ENCODE assay signal across 22 cellular contexts in the genomic region with DNA sequence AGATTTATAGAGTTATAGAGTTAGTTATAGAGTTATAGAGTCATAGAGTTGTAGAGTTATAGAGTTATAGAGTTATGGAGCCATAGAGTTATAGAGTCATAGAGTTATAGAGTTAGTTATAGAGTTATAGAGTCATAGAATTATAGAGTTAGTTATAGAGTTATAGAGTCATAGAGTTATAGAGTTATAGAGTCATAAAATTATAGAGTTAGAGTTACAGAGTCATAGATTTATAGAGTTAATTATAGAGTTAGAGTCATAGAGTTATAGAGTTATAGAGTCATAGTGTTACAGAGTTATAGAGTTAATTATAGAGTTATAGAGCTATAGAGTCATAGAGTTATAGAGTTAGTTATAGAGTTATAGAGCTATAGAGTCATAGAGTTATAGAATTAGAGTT. TPM values are rescaled to one million over a fixed set of nuclear protein-coding genes. Genes with fewer than 3 reads are reported as not detected.
DNase-seq lines count a peak whose midpoint lies in the region; ATAC-seq, FAIRE-seq and TF ChIP-seq lines count a peak whose summit lies in the region.
"Had no signal": no experiment of that assay in that cellular context is flagged by ENCODE, and none has a peak within 500 bp of the region (broad histone marks: within the 10 kb centered on the region; RNA-seq: fewer than 3 reads in every experiment).

No MANE protein-coding gene starts in this region.

- in situ Hi-C loops in K562 (cut with MboI) = no loop called here

- no peaks in the 10 kb centered on the region for H3K27me3 ChIP-seq in CD4-positive, alpha-beta T cell (ENCODE audit: control insufficient read depth, insufficient read depth, low read length)
- no peaks in the 10 kb centered on the region for H3K27me3 ChIP-seq in CD8-positive, alpha-beta T cell (ENCODE audit: insufficient read depth, low read length)
- H3K27me3 ChIP-seq in K562 (ENCODE audit: control insufficient read depth in 2 of 2, insufficient read depth in 2 of 2, low read length in 2 of 2) (peaks cover 0 to 4% of the 10 kb centered on the region in 2 experiments; a peak in 2 of 5 replicates), mesenchymal stem cell (ENCODE audit: control insufficient read depth in 1 of 2, insufficient read depth in 1 of 2, low read length in 2 of 2) (peaks cover 3 to 14% of the 10 kb centered on the region in 2 experiments), psoas muscle (ENCODE audit: insufficient read depth in 3 of 3, low read length in 2 of 3) (peaks cover 0 to 15% (median 3%) of the 10 kb centered on the region in 3 donors), dorsolateral prefrontal cortex (peaks cover 0 to 16% (median 0%) of the 10 kb centered on the region in 45 donors)
- H3K27me3 ChIP-seq: BLaER1 had no signal

- H3K4me2 ChIP-seq in K562 (ENCODE audit: insufficient read depth, low read length) (no peak overlapping the region), mesenchymal stem cell (ENCODE audit: low read length, poor library complexity, severe bottlenecking) (no peak overlapping the region)
- H3K4me2 ChIP-seq: A549, BLaER1 had no signal

- H4K91ac ChIP-seq in mesenchymal stem cell (ENCODE audit: low read length) = no peak overlapping the region

- H3K4me3 ChIP-seq in CD8-positive, alpha-beta T cell (ENCODE audit: low read depth, low read length) = no peak overlapping the region
- H3K4me3 ChIP-seq in K562 = no peak overlapping the region
- H3K4me3 ChIP-seq in mesenchymal stem cell (ENCODE audit: insufficient read depth in 1 of 2, low read depth in 1 of 2, low read length in 2 of 2) = no peak overlapping the region
- no peak overlapping the region for H3K4me3 ChIP-seq in psoas muscle
- no peak overlapping the region for H3K4me3 ChIP-seq in dorsolateral prefrontal cortex
- H3K4me3 ChIP-seq: A549, BLaER1, GM23248 had no signal

- no peak overlapping the region for H3K4ac ChIP-seq in mesenchymal stem cell (ENCODE audit: low read depth in 1 of 2, low read length in 2 of 2)

- no peak overlapping the region for H4K8ac ChIP-seq in mesenchymal stem cell (ENCODE audit: low read length)

- peaks cover 100% of the 10 kb centered on the region for H3K36me3 Mint-ChIP-seq in CD4-positive, alpha-beta T cell (ENCODE audit: low read depth)
- peaks cover 98% of the 10 kb centered on the region for H3K36me3 Mint-ChIP-seq in CD8-positive, alpha-beta T cell

- peak overlapping the region; percentile 47 for H2BK5ac ChIP-seq in mesenchymal stem cell (ENCODE audit: low read depth, low read length, poor library complexity, severe bottlenecking)

- no peak overlapping the region for H2BK120ac ChIP-seq in mesenchymal stem cell (ENCODE audit: low read depth, low read length)

- TF ChIP-seq POLR2A in K562 (conservative IDR thresholded peaks at IDR 0.05) = no peak

- no peak for TF ChIP-seq EP300 in K562 (IDR thresholded peaks at IDR 0.05; ENCODE audit: low read length)

- peak overlapping the region; percentile 89 for H3K27ac Mint-ChIP-seq in CD4-positive, alpha-beta T cell
- H3K27ac Mint-ChIP-seq in CD8-positive, alpha-beta T cell = peak overlapping the region; percentile 8

- H3K9me3 ChIP-seq in CD4-positive, alpha-beta T cell (ENCODE audit: control insufficient read depth, low read length) = peaks cover 5% of the 10 kb centered on the region
- no peaks in the 10 kb centered on the region for H3K9me3 ChIP-seq in CD8-positive, alpha-beta T cell (ENCODE audit: low read length)
- no peaks in the 10 kb centered on the region for H3K9me3 ChIP-seq in K562 (replicated peaks; ENCODE audit: control insufficient read depth, insufficient read depth, low read depth, low read length)
- peaks cover 10% of the 10 kb centered on the region for H3K9me3 ChIP-seq in mesenchymal stem cell (ENCODE audit: control insufficient read depth, low read length)
- no peaks in the 10 kb centered on the region for H3K9me3 ChIP-seq in psoas muscle
- H3K9me3 ChIP-seq: Caco-2 had no signal

- H3K36me3 ChIP-seq in CD8-positive, alpha-beta T cell (ENCODE audit: insufficient read depth, low read length) = peaks cover 82% of the 10 kb centered on the region
- H3K36me3 ChIP-seq in K562 (ENCODE audit: control insufficient read depth, insufficient read depth, low read length) (no peaks in the 10 kb centered on the region), mesenchymal stem cell (ENCODE audit: control insufficient read depth in 1 of 2, insufficient read depth in 2 of 2, low read depth in 1 of 2, low read length in 2 of 2) (no peaks in the 10 kb centered on the region), psoas muscle (ENCODE audit: insufficient read depth in 1 of 2, low read depth in 1 of 2) (no peaks in the 10 kb centered on the region)
- H3K36me3 ChIP-seq: BLaER1 had no signal

- no peaks in the 10 kb centered on the region for H3K79me1 ChIP-seq in mesenchymal stem cell (replicated peaks; ENCODE audit: low read length, poor library complexity, severe bottlenecking)

- no peak for DNase-seq in CD4-positive, alpha-beta T cell
- no peak for DNase-seq in CD8-positive, alpha-beta T cell
- DNase-seq in K562 (ENCODE audit: extremely low read depth in 1 of 4, low spot score in 3 of 4) (no peak), mesenchymal stem cell (no peak), psoas muscle (no peak), dorsolateral prefrontal cortex (no peak)
- DNase-seq: 8988T; ACHN; Caco-2; CD4-positive, CD25-positive, alpha-beta regulatory T cell; DMS153; DND-41; GM23248; H7; HCEC 1CT had no signal

- no peak for FAIRE-seq in K562 (lab: Jason Lieb, UNC)
- FAIRE-seq: A549, G401.6, GM12892, H1 had no signal

- no peaks in the 10 kb centered on the region for H3K9me1 ChIP-seq in K562 (ENCODE audit: control insufficient read depth, insufficient read depth, low read length)

- H3K23ac ChIP-seq in mesenchymal stem cell (ENCODE audit: low read length in 2 of 2) = no peak overlapping the region

- no peaks in the 10 kb centered on the region for H3K79me2 ChIP-seq in K562 (ENCODE audit: control insufficient read depth, insufficient read depth, low read length)

- no TSS peak for BruUV-seq in K562 (replicated peaks; lab: Mats Ljungman, UMichigan)

- H2BK15ac ChIP-seq in mesenchymal stem cell (ENCODE audit: low read depth, poor library complexity, severe bottlenecking) = no peak overlapping the region

- CTCF ChIA-PET in CD4-positive, alpha-beta T cell (lab: Charles Lee) = interaction anchor here (1.2 kb wide), 1 partner anchor 15 kb away, joined by 3 read pairs; no protein-coding TSS in a partner anchor
- CTCF ChIA-PET in CD8-positive, alpha-beta T cell (lab: Charles Lee) = interaction anchor here (1.1 kb wide), 1 partner anchor 10 kb away, joined by 4 read pairs; no protein-coding TSS in a partner anchor
- CTCF ChIA-PET in K562 (lab: Yijun Ruan, JAX; ENCODE audit: low intra/inter-chr PET ratio) = no interaction called here

- no peak overlapping the region for H3K18ac ChIP-seq in mesenchymal stem cell (ENCODE audit: low read depth in 1 of 2, low read length in 2 of 2)

- H3K27me3 Mint-ChIP-seq in CD4-positive, alpha-beta T cell = no peaks in the 10 kb centered on the region
- no peaks in the 10 kb centered on the region for H3K27me3 Mint-ChIP-seq in CD8-positive, alpha-beta T cell (ENCODE audit: low read depth)
- H3K27me3 Mint-ChIP-seq: CD4-positive, CD25-positive, alpha-beta regulatory T cell had no signal

- peaks cover 61% of the 10 kb centered on the region for H3K4me1 Mint-ChIP-seq in CD4-positive, alpha-beta T cell (ENCODE audit: low read depth)
- peaks cover 58% of the 10 kb centered on the region for H3K4me1 Mint-ChIP-seq in CD8-positive, alpha-beta T cell (ENCODE audit: low read depth)

- no peak overlapping the region for H2BK12ac ChIP-seq in mesenchymal stem cell (ENCODE audit: low read length in 2 of 2)

- POLR2A ChIA-PET in CD4-positive, alpha-beta T cell (lab: Charles Lee) = interaction anchor here (1.0 to 2.2 kb wide), 3 partner anchors 11 to 32 kb away, joined by 3 to 6 read pairs (median 4); no protein-coding TSS in a partner anchor
- POLR2A ChIA-PET in CD8-positive, alpha-beta T cell (lab: Charles Lee) = interaction anchor here (0.9 to 1.0 kb wide), 2 partner anchors 43 to 55 kb away, joined by 3 read pairs; no protein-coding TSS in a partner anchor
- POLR2A ChIA-PET in K562 (lab: Yijun Ruan, JAX) = interaction anchor here (0.5 to 1.3 kb wide), 3 partner anchors 13 to 85 kb away, joined by 3 to 5 read pairs (median 3); no protein-coding TSS in a partner anchor

- intact Hi-C loops in CD4-positive, alpha-beta T cell (cut with DNase I, micrococcal nuclease) = loop anchor here in 1 of 2 experiments (5.0 kb wide), 1 partner anchor 39 kb away; a partner anchor contains a TSS
- intact Hi-C loops in CD8-positive, alpha-beta T cell (cut with DNase I, micrococcal nuclease) = no loop called here
- intact Hi-C loops in K562 (cut with micrococcal nuclease) = no loop called here
- intact Hi-C loops in psoas muscle (cut with DNase I) = no loop called here
- intact Hi-C loops in dorsolateral prefrontal cortex (cut with DNase I) = no loop called here

- TF ChIP-seq RAD21 in K562 (CRISPR knock-in tag; conservative IDR thresholded peaks at IDR 0.05 in 1 of 2, IDR thresholded peaks at IDR 0.05 in 1 of 2) = no peak

- H2AFZ ChIP-seq in K562 (ENCODE audit: low read depth, low read length) (no peak overlapping the region), mesenchymal stem cell (ENCODE audit: low read depth, low read length) (no peak overlapping the region)
- H2AFZ ChIP-seq: GM23248 had no signal

- ATAC-seq in CD4-positive, alpha-beta T cell (ENCODE audit: poor library complexity) = no peak
- no peak for ATAC-seq in CD8-positive, alpha-beta T cell
- ATAC-seq in K562 (no peak), psoas muscle (no peak), GM21526 (IDR thresholded peaks at IDR 0.05; ENCODE audit: low FRiP score, unreplicated experiment) (no peak)
- ATAC-seq: A549 had no signal

- H3K14ac ChIP-seq in mesenchymal stem cell (ENCODE audit: low read length in 2 of 2) = no peak overlapping the region

- no peaks in the 10 kb centered on the region; the same call in 1 of the 2 replicates for H4K20me1 ChIP-seq in K562 (replicated peaks; ENCODE audit: control insufficient read depth, insufficient read depth, low read length)
- H4K20me1 ChIP-seq: BLaER1 had no signal

- no peak overlapping the region for H3K27ac ChIP-seq in CD4-positive, alpha-beta T cell (ENCODE audit: low read depth, low read length)
- H3K27ac ChIP-seq in CD8-positive, alpha-beta T cell (ENCODE audit: low read depth, low read length) = no peak overlapping the region
- H3K27ac ChIP-seq in K562 (ENCODE audit: extremely low read depth, low read depth, low read length) (no peak overlapping the region), mesenchymal stem cell (ENCODE audit: low read length, poor library complexity, severe bottlenecking) (no peak overlapping the region), psoas muscle (no peak overlapping the region), dorsolateral prefrontal cortex (no peak overlapping the region)
- H3K27ac ChIP-seq: A549, BLaER1, C4-2B, GM23248 had no signal

- TF ChIP-seq CTCF in CD4-positive, alpha-beta T cell (IDR thresholded peaks at IDR 0.05) = no peak
- no peak for TF ChIP-seq CTCF in CD8-positive, alpha-beta T cell (IDR thresholded peaks at IDR 0.05)
- TF ChIP-seq CTCF in K562 (IDR thresholded peaks at IDR 0.05 in 2 of 3, conservative IDR thresholded peaks at IDR 0.05 in 1 of 3; ENCODE audit: insufficient read depth in 2 of 3, low read depth in 1 of 3, low read length in 3 of 3) = no peak
- no peak for TF ChIP-seq CTCF in psoas muscle (IDR thresholded peaks at IDR 0.05)
- TF ChIP-seq CTCF in dorsolateral prefrontal cortex (IDR thresholded peaks at IDR 0.05 in 54 of 56, conservative IDR thresholded peaks at IDR 0.05 in 2 of 56; ENCODE audit: low read depth in 1 of 56, partially characterized antibody in 56 of 56) = no peak

- peaks cover 32% of the 10 kb centered on the region for H3K4me1 ChIP-seq in CD8-positive, alpha-beta T cell (ENCODE audit: insufficient read depth, low read length)
- H3K4me1 ChIP-seq in K562 (replicated peaks in 1 of 2; ENCODE audit: control insufficient read depth in 2 of 2, insufficient read depth in 2 of 2, low read length in 2 of 2) (peaks cover 13 to 14% of the 10 kb centered on the region in 2 experiments; a peak in 4 of 5 replicates), mesenchymal stem cell (ENCODE audit: control insufficient read depth, insufficient read depth, low read depth, low read length) (no peaks in the 10 kb centered on the region), psoas muscle (no peaks in the 10 kb centered on the region)
- H3K4me1 ChIP-seq: A549, Caco-2 had no signal

- no peak overlapping the region for H3K4me3 Mint-ChIP-seq in CD4-positive, alpha-beta T cell
- H3K4me3 Mint-ChIP-seq in CD8-positive, alpha-beta T cell = no peak overlapping the region
- H3K4me3 Mint-ChIP-seq: CD4-positive, CD25-positive, alpha-beta regulatory T cell had no signal

- H2AK5ac ChIP-seq in mesenchymal stem cell (ENCODE audit: low read length, severe bottlenecking) = no peak overlapping the region

- no peak overlapping the region for H3K9ac ChIP-seq in K562 (ENCODE audit: insufficient read depth in 1 of 2, low read depth in 2 of 2, low read length in 2 of 2)
- H3K9ac ChIP-seq in mesenchymal stem cell (ENCODE audit: low read length) = no peak overlapping the region
- H3K9ac ChIP-seq: BLaER1, GM23248 had no signal

- no peaks in the 10 kb centered on the region for H3K9me3 Mint-ChIP-seq in CD4-positive, alpha-beta T cell
- no peaks in the 10 kb centered on the region for H3K9me3 Mint-ChIP-seq in CD8-positive, alpha-beta T cell

RNA-seq across cellular contexts. Expression of a gene that starts 32.1 kb away (rescaled TPM):
- total RNA-seq in CD4-positive, alpha-beta T cell = 10 to 100 TPM; 59.7 to 60.8 TPM
- total RNA-seq in CD8-positive, alpha-beta T cell = 10 to 100 TPM; 62.9 to 63.4 TPM
- total RNA-seq in K562 (2011; cell fraction: chromatin; rRNA removed; ENCODE audit: low replicate concordance) = 1.1 and 3.3 TPM in 2 replicates
- 3.2 and 3.8 TPM in 2 replicates for total RNA-seq in K562 (2011; cell fraction: nucleolus; rRNA removed)
- 1.0 and 2.0 TPM in 2 replicates for total RNA-seq in K562 (2011; cell fraction: nucleoplasm; rRNA removed)
- 1.4 and 2.9 TPM in 2 replicates for total RNA-seq in K562 (2014; rRNA removed)
- 0.35 and 0.47 TPM in 2 replicates for total RNA-seq in K562 (2014; rRNA removed; fragmentation: Illumina TruSeq; extraction: Trizol)
- total RNA-seq in K562 (2015; rRNA removed; fragmentation: Illumina TruSeq; extraction: Trizol) = 0.90 and 1.1 TPM in 2 replicates
- 1.5 and 1.8 TPM in 2 replicates for total RNA-seq in K562 (2021)
- polyA plus RNA-seq in K562 (2011; rRNA removed) = 1.4 and 4.4 TPM in 2 replicates
- 2.1 and 4.7 TPM in 2 replicates for polyA plus RNA-seq in K562 (2011; cell fraction: cytosol; rRNA removed)
- polyA plus RNA-seq in K562 (2011; cell fraction: nucleus; rRNA removed) = 24.2 and 29.1 TPM in 2 replicates
- polyA plus RNA-seq in K562 (2012) = 1.1 and 1.5 TPM in 2 replicates
- 1.1 and 1.4 TPM in 2 replicates for polyA plus RNA-seq in K562 (2014; fragmentation: Illumina TruSeq; extraction: Trizol)
- under 1 TPM; 0.23 to 0.25 TPM for polyA plus RNA-seq in K562 (2014; fragmentation: Nextera tagmentation; extraction: Ambion mirVana)
- 1.0 and 1.4 TPM in 2 replicates for polyA plus RNA-seq in K562 (2014; rRNA removed)
- polyA minus RNA-seq in K562 (2011; rRNA and poly(A)+ RNA removed) = 1.4 and 2.2 TPM in 2 replicates
- 1.3 and 3.1 TPM in 2 replicates for polyA minus RNA-seq in K562 (2011; cell fraction: cytosol; rRNA and poly(A)+ RNA removed)
- 7.9 and 15.2 TPM in 2 replicates for polyA minus RNA-seq in K562 (2011; cell fraction: nucleus; rRNA and poly(A)+ RNA removed)
- polyA plus RNA-seq in mesenchymal stem cell (2013, experiment 1 of 2) = not detected
- not detected for polyA plus RNA-seq in mesenchymal stem cell (2013, experiment 2 of 2)
- under 1 TPM in 1 of 4 donors, not detected in 3; 0.21 TPM for total RNA-seq in psoas muscle
- polyA plus RNA-seq in psoas muscle = under 1 TPM in 1 of 3 donors, not detected in 2; 0.06 TPM
- total RNA-seq in dorsolateral prefrontal cortex = 1 to 10 TPM in 2 of 120 experiments, under 1 TPM in 6, not detected in 112; 0.21 to 1.4 (median 0.60) TPM
- total RNA-seq: Caco-2, GM23248, H1, H7 had no signal
- polyA plus RNA-seq: A549, GM23248, H1 had no signal

RNA-seq across cellular contexts. Expression of a gene that starts 40.0 kb away (rescaled TPM):
- 1 to 10 TPM; 1.5 TPM for total RNA-seq in CD4-positive, alpha-beta T cell
- total RNA-seq in CD8-positive, alpha-beta T cell = 1 to 10 TPM; 1.2 TPM
- 0.21 TPM in 1 of 2 replicates, not detected in the other for total RNA-seq in K562 (2011; cell fraction: chromatin; rRNA removed; ENCODE audit: low replicate concordance)
- total RNA-seq in K562 (2011; cell fraction: nucleolus; rRNA removed) = not detected in 2 replicates
- not detected in 2 replicates for total RNA-seq in K562 (2011; cell fraction: nucleoplasm; rRNA removed)
- total RNA-seq in K562 (2014; rRNA removed) (not detected in 2 replicates), K562 (2014; rRNA removed; fragmentation: Illumina TruSeq; extraction: Trizol) (not detected in 2 replicates), K562 (2015; rRNA removed; fragmentation: Illumina TruSeq; extraction: Trizol) (not detected in 2 replicates), K562 (2021) (not detected in 2 replicates), psoas muscle (under 1 TPM in 1 of 4 donors, not detected in 3; 0.25 TPM), dorsolateral prefrontal cortex (10 to 100 TPM in 2 of 120 experiments, 1 to 10 TPM in 107, under 1 TPM in 10, not detected in 1; 0.39 to 14.8 (median 2.8) TPM)
- polyA plus RNA-seq in K562 (2011; rRNA removed) (0.04 and 0.07 TPM in 2 replicates), K562 (2014; fragmentation: Illumina TruSeq; extraction: Trizol) (not detected in 2 replicates), K562 (2014; fragmentation: Nextera tagmentation; extraction: Ambion mirVana) (not detected), K562 (2014; rRNA removed) (not detected in 2 replicates), psoas muscle (not detected)
- 0.13 and 0.25 TPM in 2 replicates for polyA plus RNA-seq in K562 (2011; cell fraction: cytosol; rRNA removed)
- polyA plus RNA-seq in K562 (2011; cell fraction: nucleus; rRNA removed) = 0.18 TPM in 2 replicates
- 0.03 and 0.04 TPM in 2 replicates for polyA plus RNA-seq in K562 (2012)
- polyA minus RNA-seq in K562 (2011; rRNA and poly(A)+ RNA removed) = not detected in 2 replicates
- polyA minus RNA-seq in K562 (2011; cell fraction: cytosol; rRNA and poly(A)+ RNA removed) = 2.2 TPM in 1 of 2 replicates, not detected in the other
- 1.1 TPM in 1 of 2 replicates, not detected in the other for polyA minus RNA-seq in K562 (2011; cell fraction: nucleus; rRNA and poly(A)+ RNA removed)
- polyA plus RNA-seq in mesenchymal stem cell (2013, experiment 1 of 2) = not detected
- polyA plus RNA-seq in mesenchymal stem cell (2013, experiment 2 of 2) = not detected
- total RNA-seq: Caco-2, GM23248, H1, H7 had no signal
- polyA plus RNA-seq: GM23248 had no signal

Comparison
In these comparisons a context has a peak if more than half of its experiments do, and no peak if none do; other contexts are left out.
1. RNA of a gene that starts 32.1 kb away (total RNA-seq): 62.9 to 63.4 TPM in CD8-positive, alpha-beta T cell and 59.7 to 60.8 TPM in CD4-positive, alpha-beta T cell; 0.35 to 3.8 TPM in K562, 0.21 TPM in psoas muscle and 0.21 to 1.4 TPM in dorsolateral prefrontal cortex; every median in the first group is over 10 times any median in the second.